In the genomic region with DNA sequence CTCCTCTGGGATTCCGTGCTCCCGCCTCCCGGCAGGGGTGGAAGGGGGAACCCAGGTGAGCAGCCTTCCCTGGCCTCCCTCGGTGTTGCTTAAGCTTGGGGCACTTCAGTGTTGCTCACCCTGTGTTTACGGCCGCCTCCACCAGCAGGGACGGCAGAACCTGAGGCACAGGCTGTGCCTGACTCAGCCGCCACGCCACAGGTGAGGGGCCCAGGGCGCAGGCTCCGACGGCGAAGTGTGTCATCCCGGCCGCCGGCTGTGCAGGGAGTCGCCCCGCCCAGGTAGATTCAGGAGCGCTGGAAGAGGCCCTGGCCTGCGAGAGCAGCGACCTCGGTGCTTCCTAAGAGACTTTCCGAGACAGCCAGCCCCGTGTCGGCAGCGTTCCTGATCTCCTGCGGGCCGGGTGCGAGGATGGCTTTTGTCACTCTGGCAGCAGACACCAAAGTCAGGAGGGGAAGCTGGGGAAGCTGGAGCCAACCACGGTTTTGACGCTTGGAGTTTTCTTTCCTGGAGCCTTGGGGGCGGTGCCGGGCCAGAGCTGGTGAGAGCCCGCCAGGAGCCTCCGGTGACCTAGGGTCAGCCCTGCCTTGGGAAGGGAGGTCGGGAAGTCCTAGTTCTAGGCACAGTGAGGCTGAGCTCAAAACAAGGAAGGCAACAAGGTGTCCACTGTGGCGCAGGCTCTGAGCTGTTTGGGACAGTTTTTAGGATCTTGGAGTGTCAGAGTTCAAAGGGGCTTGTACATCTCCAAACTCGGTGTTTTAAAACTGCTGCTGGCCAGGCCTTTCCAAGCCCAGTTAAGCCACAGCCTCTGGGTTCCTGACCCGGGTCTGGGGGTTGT, we compare ENCODE assay signal across 1 cellular context.
TF ChIP-seq lines count a peak whose summit lies in the region.

No MANE protein-coding gene starts in this region.

TF ChIP-seq in HepG2, 621 proteins besides CTCF, POLR2A, EP300 and RAD21 (continued from another document and continues in another):
- TF ChIP-seq, protein P1, sequence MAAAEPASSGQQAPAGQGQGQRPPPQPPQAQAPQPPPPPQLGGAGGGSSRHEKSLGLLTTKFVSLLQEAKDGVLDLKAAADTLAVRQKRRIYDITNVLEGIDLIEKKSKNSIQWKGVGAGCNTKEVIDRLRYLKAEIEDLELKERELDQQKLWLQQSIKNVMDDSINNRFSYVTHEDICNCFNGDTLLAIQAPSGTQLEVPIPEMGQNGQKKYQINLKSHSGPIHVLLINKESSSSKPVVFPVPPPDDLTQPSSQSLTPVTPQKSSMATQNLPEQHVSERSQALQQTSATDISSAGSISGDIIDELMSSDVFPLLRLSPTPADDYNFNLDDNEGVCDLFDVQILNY (CRISPR knock-in tag; conservative IDR thresholded peaks at IDR 0.05): no peak
- TF ChIP-seq, protein P2, sequence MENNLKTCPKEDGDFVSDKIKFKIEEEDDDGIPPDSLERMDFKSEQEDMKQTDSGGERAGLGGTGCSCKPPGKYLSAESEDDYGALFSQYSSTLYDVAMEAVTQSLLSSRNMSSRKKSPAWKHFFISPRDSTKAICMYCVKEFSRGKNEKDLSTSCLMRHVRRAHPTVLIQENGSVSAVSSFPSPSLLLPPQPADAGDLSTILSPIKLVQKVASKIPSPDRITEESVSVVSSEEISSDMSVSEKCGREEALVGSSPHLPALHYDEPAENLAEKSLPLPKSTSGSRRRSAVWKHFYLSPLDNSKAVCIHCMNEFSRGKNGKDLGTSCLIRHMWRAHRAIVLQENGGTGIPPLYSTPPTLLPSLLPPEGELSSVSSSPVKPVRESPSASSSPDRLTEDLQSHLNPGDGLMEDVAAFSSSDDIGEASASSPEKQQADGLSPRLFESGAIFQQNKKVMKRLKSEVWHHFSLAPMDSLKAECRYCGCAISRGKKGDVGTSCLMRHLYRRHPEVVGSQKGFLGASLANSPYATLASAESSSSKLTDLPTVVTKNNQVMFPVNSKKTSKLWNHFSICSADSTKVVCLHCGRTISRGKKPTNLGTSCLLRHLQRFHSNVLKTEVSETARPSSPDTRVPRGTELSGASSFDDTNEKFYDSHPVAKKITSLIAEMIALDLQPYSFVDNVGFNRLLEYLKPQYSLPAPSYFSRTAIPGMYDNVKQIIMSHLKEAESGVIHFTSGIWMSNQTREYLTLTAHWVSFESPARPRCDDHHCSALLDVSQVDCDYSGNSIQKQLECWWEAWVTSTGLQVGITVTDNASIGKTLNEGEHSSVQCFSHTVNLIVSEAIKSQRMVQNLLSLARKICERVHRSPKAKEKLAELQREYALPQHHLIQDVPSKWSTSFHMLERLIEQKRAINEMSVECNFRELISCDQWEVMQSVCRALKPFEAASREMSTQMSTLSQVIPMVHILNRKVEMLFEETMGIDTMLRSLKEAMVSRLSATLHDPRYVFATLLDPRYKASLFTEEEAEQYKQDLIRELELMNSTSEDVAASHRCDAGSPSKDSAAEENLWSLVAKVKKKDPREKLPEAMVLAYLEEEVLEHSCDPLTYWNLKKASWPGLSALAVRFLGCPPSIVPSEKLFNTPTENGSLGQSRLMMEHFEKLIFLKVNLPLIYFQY (CRISPR knock-in tag; IDR thresholded peaks at IDR 0.05; ENCODE audit: borderline replicate concordance): no peak
- TF ChIP-seq ZFP36L2 (CRISPR knock-in tag; IDR thresholded peaks at IDR 0.05): no peak
- TF ChIP-seq NAIF1 (CRISPR knock-in tag; IDR thresholded peaks at IDR 0.05; ENCODE audit: borderline replicate concordance): 0 out of 2 replicates have a peak, but pooled peaks have one; percentile 43
- no peak for TF ChIP-seq ZNF382 (CRISPR knock-in tag; IDR thresholded peaks at IDR 0.05; ENCODE audit: borderline replicate concordance)
- TF ChIP-seq, protein P3, sequence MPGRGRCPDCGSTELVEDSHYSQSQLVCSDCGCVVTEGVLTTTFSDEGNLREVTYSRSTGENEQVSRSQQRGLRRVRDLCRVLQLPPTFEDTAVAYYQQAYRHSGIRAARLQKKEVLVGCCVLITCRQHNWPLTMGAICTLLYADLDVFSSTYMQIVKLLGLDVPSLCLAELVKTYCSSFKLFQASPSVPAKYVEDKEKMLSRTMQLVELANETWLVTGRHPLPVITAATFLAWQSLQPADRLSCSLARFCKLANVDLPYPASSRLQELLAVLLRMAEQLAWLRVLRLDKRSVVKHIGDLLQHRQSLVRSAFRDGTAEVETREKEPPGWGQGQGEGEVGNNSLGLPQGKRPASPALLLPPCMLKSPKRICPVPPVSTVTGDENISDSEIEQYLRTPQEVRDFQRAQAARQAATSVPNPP (CRISPR knock-in tag; IDR thresholded peaks at IDR 0.05): no peak
- TF ChIP-seq KAT8 (CRISPR knock-in tag; IDR thresholded peaks at IDR 0.05): no peak; the same call in 1 of the 2 replicates
- no peak for TF ChIP-seq ZNF850 (CRISPR knock-in tag; conservative IDR thresholded peaks at IDR 0.05)
- peak; percentile 19; the same call in 1 of the 2 replicates for TF ChIP-seq ZNF773 (CRISPR knock-in tag; IDR thresholded peaks at IDR 0.05; ENCODE audit: borderline replicate concordance)
- peak; percentile 70 for TF ChIP-seq ZBTB7A (CRISPR knock-in tag; IDR thresholded peaks at IDR 0.05)
- TF ChIP-seq ZBTB3 (CRISPR knock-in tag; IDR thresholded peaks at IDR 0.05; ENCODE audit: borderline replicate concordance, low read depth): no peak; the same call in 1 of the 2 replicates
- TF ChIP-seq ZNF496 (CRISPR knock-in tag; IDR thresholded peaks at IDR 0.05; ENCODE audit: insufficient replicate concordance): no peak
- no peak for TF ChIP-seq SRF (IDR thresholded peaks at IDR 0.05; ENCODE audit: low read depth, low read length)
- TF ChIP-seq, protein P4, sequence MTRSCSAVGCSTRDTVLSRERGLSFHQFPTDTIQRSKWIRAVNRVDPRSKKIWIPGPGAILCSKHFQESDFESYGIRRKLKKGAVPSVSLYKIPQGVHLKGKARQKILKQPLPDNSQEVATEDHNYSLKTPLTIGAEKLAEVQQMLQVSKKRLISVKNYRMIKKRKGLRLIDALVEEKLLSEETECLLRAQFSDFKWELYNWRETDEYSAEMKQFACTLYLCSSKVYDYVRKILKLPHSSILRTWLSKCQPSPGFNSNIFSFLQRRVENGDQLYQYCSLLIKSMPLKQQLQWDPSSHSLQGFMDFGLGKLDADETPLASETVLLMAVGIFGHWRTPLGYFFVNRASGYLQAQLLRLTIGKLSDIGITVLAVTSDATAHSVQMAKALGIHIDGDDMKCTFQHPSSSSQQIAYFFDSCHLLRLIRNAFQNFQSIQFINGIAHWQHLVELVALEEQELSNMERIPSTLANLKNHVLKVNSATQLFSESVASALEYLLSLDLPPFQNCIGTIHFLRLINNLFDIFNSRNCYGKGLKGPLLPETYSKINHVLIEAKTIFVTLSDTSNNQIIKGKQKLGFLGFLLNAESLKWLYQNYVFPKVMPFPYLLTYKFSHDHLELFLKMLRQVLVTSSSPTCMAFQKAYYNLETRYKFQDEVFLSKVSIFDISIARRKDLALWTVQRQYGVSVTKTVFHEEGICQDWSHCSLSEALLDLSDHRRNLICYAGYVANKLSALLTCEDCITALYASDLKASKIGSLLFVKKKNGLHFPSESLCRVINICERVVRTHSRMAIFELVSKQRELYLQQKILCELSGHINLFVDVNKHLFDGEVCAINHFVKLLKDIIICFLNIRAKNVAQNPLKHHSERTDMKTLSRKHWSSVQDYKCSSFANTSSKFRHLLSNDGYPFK (CRISPR knock-in tag; IDR thresholded peaks at IDR 0.05; ENCODE audit: borderline replicate concordance): no peak; the same call in 1 of the 2 replicates
- TF ChIP-seq SETDB1 (CRISPR knock-in tag; IDR thresholded peaks at IDR 0.05; ENCODE audit: borderline replicate concordance): no peak
- TF ChIP-seq ZMYM2 (CRISPR knock-in tag; IDR thresholded peaks at IDR 0.05): no peak; the same call in 1 of the 2 replicates
- TF ChIP-seq CEBPB (IDR thresholded peaks at IDR 0.05; ENCODE audit: borderline replicate concordance, low read depth, low read length): peak; percentile 78
- TF ChIP-seq, protein P5, sequence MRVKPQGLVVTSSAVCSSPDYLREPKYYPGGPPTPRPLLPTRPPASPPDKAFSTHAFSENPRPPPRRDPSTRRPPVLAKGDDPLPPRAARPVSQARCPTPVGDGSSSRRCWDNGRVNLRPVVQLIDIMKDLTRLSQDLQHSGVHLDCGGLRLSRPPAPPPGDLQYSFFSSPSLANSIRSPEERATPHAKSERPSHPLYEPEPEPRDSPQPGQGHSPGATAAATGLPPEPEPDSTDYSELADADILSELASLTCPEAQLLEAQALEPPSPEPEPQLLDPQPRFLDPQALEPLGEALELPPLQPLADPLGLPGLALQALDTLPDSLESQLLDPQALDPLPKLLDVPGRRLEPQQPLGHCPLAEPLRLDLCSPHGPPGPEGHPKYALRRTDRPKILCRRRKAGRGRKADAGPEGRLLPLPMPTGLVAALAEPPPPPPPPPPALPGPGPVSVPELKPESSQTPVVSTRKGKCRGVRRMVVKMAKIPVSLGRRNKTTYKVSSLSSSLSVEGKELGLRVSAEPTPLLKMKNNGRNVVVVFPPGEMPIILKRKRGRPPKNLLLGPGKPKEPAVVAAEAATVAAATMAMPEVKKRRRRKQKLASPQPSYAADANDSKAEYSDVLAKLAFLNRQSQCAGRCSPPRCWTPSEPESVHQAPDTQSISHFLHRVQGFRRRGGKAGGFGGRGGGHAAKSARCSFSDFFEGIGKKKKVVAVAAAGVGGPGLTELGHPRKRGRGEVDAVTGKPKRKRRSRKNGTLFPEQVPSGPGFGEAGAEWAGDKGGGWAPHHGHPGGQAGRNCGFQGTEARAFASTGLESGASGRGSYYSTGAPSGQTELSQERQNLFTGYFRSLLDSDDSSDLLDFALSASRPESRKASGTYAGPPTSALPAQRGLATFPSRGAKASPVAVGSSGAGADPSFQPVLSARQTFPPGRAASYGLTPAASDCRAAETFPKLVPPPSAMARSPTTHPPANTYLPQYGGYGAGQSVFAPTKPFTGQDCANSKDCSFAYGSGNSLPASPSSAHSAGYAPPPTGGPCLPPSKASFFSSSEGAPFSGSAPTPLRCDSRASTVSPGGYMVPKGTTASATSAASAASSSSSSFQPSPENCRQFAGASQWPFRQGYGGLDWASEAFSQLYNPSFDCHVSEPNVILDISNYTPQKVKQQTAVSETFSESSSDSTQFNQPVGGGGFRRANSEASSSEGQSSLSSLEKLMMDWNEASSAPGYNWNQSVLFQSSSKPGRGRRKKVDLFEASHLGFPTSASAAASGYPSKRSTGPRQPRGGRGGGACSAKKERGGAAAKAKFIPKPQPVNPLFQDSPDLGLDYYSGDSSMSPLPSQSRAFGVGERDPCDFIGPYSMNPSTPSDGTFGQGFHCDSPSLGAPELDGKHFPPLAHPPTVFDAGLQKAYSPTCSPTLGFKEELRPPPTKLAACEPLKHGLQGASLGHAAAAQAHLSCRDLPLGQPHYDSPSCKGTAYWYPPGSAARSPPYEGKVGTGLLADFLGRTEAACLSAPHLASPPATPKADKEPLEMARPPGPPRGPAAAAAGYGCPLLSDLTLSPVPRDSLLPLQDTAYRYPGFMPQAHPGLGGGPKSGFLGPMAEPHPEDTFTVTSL (CRISPR knock-in tag; IDR thresholded peaks at IDR 0.05; ENCODE audit: borderline replicate concordance): no peak
- TF ChIP-seq NFE2L2 (IDR thresholded peaks at IDR 0.05; ENCODE audit: low read length): no peak
- TF ChIP-seq, protein P6, sequence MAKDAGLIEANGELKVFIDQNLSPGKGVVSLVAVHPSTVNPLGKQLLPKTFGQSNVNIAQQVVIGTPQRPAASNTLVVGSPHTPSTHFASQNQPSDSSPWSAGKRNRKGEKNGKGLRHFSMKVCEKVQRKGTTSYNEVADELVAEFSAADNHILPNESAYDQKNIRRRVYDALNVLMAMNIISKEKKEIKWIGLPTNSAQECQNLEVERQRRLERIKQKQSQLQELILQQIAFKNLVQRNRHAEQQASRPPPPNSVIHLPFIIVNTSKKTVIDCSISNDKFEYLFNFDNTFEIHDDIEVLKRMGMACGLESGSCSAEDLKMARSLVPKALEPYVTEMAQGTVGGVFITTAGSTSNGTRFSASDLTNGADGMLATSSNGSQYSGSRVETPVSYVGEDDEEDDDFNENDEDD (CRISPR knock-in tag; IDR thresholded peaks at IDR 0.05; ENCODE audit: borderline replicate concordance): peak; percentile 18; the same call in 1 of the 2 replicates
- TF ChIP-seq, protein P7, sequence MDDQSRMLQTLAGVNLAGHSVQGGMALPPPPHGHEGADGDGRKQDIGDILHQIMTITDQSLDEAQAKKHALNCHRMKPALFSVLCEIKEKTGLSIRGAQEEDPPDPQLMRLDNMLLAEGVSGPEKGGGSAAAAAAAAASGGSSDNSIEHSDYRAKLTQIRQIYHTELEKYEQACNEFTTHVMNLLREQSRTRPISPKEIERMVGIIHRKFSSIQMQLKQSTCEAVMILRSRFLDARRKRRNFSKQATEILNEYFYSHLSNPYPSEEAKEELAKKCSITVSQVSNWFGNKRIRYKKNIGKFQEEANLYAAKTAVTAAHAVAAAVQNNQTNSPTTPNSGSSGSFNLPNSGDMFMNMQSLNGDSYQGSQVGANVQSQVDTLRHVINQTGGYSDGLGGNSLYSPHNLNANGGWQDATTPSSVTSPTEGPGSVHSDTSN (CRISPR knock-in tag; IDR thresholded peaks at IDR 0.05; ENCODE audit: borderline replicate concordance): no peak
- TF ChIP-seq PTBP1 (IDR thresholded peaks at IDR 0.05; ENCODE audit: low read depth, low read length, poor library complexity, severe bottlenecking): peak; percentile 51
- no peak for TF ChIP-seq TSC22D2 (CRISPR knock-in tag; IDR thresholded peaks at IDR 0.05; ENCODE audit: borderline replicate concordance)
- TF ChIP-seq ZNF383 (CRISPR knock-in tag; IDR thresholded peaks at IDR 0.05; ENCODE audit: borderline replicate concordance): no peak; the same call in 1 of the 2 replicates
- TF ChIP-seq KLF11 (CRISPR knock-in tag; IDR thresholded peaks at IDR 0.05): no peak
- TF ChIP-seq PAX8 (CRISPR knock-in tag; IDR thresholded peaks at IDR 0.05; ENCODE audit: borderline replicate concordance): no peak
- TF ChIP-seq, protein P8, sequence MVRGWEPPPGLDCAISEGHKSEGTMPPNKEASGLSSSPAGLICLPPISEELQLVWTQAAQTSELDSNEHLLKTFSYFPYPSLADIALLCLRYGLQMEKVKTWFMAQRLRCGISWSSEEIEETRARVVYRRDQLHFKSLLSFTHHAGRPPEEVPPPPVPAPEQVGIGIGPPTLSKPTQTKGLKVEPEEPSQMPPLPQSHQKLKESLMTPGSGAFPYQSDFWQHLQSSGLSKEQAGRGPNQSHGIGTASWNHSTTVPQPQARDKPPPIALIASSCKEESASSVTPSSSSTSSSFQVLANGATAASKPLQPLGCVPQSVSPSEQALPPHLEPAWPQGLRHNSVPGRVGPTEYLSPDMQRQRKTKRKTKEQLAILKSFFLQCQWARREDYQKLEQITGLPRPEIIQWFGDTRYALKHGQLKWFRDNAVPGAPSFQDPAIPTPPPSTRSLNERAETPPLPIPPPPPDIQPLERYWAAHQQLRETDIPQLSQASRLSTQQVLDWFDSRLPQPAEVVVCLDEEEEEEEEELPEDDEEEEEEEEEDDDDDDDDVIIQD (CRISPR knock-in tag; IDR thresholded peaks at IDR 0.05; ENCODE audit: low read depth): no peak
- TF ChIP-seq ZNF567 (CRISPR knock-in tag; IDR thresholded peaks at IDR 0.05; ENCODE audit: borderline replicate concordance): peak; percentile 71
- peak; percentile 72; the same call in 2 of the 3 replicates for TF ChIP-seq MXI1 (IDR thresholded peaks at IDR 0.05; ENCODE audit: borderline replicate concordance, low read depth, low read length)
- no peak for TF ChIP-seq ZNF530 (CRISPR knock-in tag; IDR thresholded peaks at IDR 0.05; ENCODE audit: low read depth)
- TF ChIP-seq AHR (CRISPR knock-in tag; IDR thresholded peaks at IDR 0.05): no peak
- no peak for TF ChIP-seq ZNF367 (CRISPR knock-in tag; IDR thresholded peaks at IDR 0.05; ENCODE audit: borderline replicate concordance)
- no peak for TF ChIP-seq ZNF329 (CRISPR knock-in tag; IDR thresholded peaks at IDR 0.05; ENCODE audit: low read depth)
- TF ChIP-seq, protein P9, sequence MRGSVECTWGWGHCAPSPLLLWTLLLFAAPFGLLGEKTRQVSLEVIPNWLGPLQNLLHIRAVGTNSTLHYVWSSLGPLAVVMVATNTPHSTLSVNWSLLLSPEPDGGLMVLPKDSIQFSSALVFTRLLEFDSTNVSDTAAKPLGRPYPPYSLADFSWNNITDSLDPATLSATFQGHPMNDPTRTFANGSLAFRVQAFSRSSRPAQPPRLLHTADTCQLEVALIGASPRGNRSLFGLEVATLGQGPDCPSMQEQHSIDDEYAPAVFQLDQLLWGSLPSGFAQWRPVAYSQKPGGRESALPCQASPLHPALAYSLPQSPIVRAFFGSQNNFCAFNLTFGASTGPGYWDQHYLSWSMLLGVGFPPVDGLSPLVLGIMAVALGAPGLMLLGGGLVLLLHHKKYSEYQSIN (CRISPR knock-in tag; IDR thresholded peaks at IDR 0.05; ENCODE audit: borderline replicate concordance): no peak
